ENCODE assay signal across 23 cellular contexts in genomic region chrX:153812220-153812619, GRCh38. TPM values are rescaled to one million over a fixed set of nuclear protein-coding genes. Genes with fewer than 3 reads are reported as not detected.
"Had no signal": no experiment of that assay in that cellular context is flagged by ENCODE, and none has a peak within 500 bp of the region (broad histone marks: within the 10 kb centered on the region; RNA-seq: fewer than 3 reads in every experiment).

No MANE protein-coding gene starts in this region.

- H3K36me3 Mint-ChIP-seq: activated naive CD4-positive, alpha-beta T cell treated with anti-CD3 and anti-CD28 coated beads, Interleukin-2, amount 50 U/mL, for 24 hours; naive B cell; stimulated activated effector memory CD8-positive, alpha-beta T cell treated with anti-CD3 and anti-CD28 coated beads, Interleukin-12 subunit alpha, Interleukin-12 subunit beta, amount 100 ng/mL, for 72 hours had no signal

- H3K4me1 Mint-ChIP-seq: endodermal cell had no signal

- DNase-seq: activated CD4-positive, alpha-beta T cell treated with anti-CD3 and anti-CD28 coated beads for 1 hour; activated gamma-delta T cell treated with Interleukin-2 at 50 U/mL for 16 hours; activated T-cell treated with anti-CD3 and anti-CD28 coated beads, Interleukin-2, amount 50 U/mL, for 1 hour; endodermal cell; esophagus squamous epithelium; gastrocnemius medialis; heart left ventricle; islet precursor cell; left cardiac atrium; lower lobe of right lung; naive B cell; small intestine; stimulated activated CD4-positive, alpha-beta T cell treated with anti-CD3 and anti-CD28 coated beads, Interleukin-2, amount 100 ng/mL, for 24 hours; stimulated activated naive CD8-positive, alpha-beta T cell treated with anti-CD3 and anti-CD28 coated beads, Interleukin-15, amount 100 ng/mL, for 72 hours had no signal

- H3K4me1 ChIP-seq: gastrocnemius medialis, heart left ventricle, lower lobe of right lung, tibial nerve had no signal

- H3K27ac ChIP-seq: coronary artery, esophagus squamous epithelium, gastrocnemius medialis, heart left ventricle, lower lobe of right lung, tibial nerve, VCaP had no signal

- ATAC-seq: gastrocnemius medialis; heart left ventricle; left cardiac atrium; lower lobe of right lung; sciatic nerve; stimulated activated effector memory CD8-positive, alpha-beta T cell treated with anti-CD3 and anti-CD28 coated beads, Interleukin-12 subunit alpha, Interleukin-12 subunit beta, amount 100 ng/mL, for 72 hours; stimulated activated naive CD8-positive, alpha-beta T cell treated with anti-CD3 and anti-CD28 coated beads, Interleukin-15, amount 100 ng/mL, for 72 hours had no signal

- FAIRE-seq: small intestine had no signal

- H3K36me3 ChIP-seq: esophagus squamous epithelium, gastrocnemius medialis, heart left ventricle, lower lobe of right lung, tibial nerve had no signal

- H3K4me3 ChIP-seq: coronary artery, esophagus squamous epithelium, gastrocnemius medialis, heart left ventricle, lower lobe of right lung, tibial nerve had no signal

- H3K27me3 Mint-ChIP-seq: activated naive CD4-positive, alpha-beta T cell treated with anti-CD3 and anti-CD28 coated beads, Interleukin-2, amount 50 U/mL, for 24 hours; central memory CD8-positive, alpha-beta T cell had no signal

- H3K9me3 ChIP-seq: esophagus squamous epithelium, gastrocnemius medialis, heart left ventricle, lower lobe of right lung, tibial nerve had no signal

- H3K27me3 ChIP-seq: esophagus squamous epithelium, tibial nerve had no signal

- H3K27ac Mint-ChIP-seq: endodermal cell; naive B cell; stimulated activated effector memory CD8-positive, alpha-beta T cell treated with anti-CD3 and anti-CD28 coated beads, Interleukin-12 subunit alpha, Interleukin-12 subunit beta, amount 100 ng/mL, for 72 hours; stimulated activated naive CD8-positive, alpha-beta T cell treated with anti-CD3 and anti-CD28 coated beads, Interleukin-15, amount 100 ng/mL, for 72 hours; T-helper 2 cell treated with Interferon-gamma antibody and Interleukin-4, amounts not matched to agents 5 μg/mL and 100 μg/mL, for 36 hours had no signal

- H3K9me3 Mint-ChIP-seq: activated naive CD4-positive, alpha-beta T cell treated with anti-CD3 and anti-CD28 coated beads, Interleukin-2, amount 50 U/mL, for 24 hours; central memory CD8-positive, alpha-beta T cell; stimulated activated effector memory CD8-positive, alpha-beta T cell treated with anti-CD3 and anti-CD28 coated beads, Interleukin-12 subunit alpha, Interleukin-12 subunit beta, amount 100 ng/mL, for 72 hours; stimulated activated naive CD8-positive, alpha-beta T cell treated with anti-CD3 and anti-CD28 coated beads, Interleukin-15, amount 100 ng/mL, for 72 hours; T-helper 2 cell treated with Interferon-gamma antibody and Interleukin-4, amounts not matched to agents 5 μg/mL and 100 μg/mL, for 36 hours had no signal

- H3K4me3 Mint-ChIP-seq: activated naive CD4-positive, alpha-beta T cell treated with anti-CD3 and anti-CD28 coated beads, Interleukin-2, amount 50 U/mL, for 24 hours; central memory CD8-positive, alpha-beta T cell; endodermal cell; naive B cell; neural crest cell; stimulated activated effector memory CD8-positive, alpha-beta T cell treated with anti-CD3 and anti-CD28 coated beads, Interleukin-12 subunit alpha, Interleukin-12 subunit beta, amount 100 ng/mL, for 72 hours; stimulated activated naive CD8-positive, alpha-beta T cell treated with anti-CD3 and anti-CD28 coated beads, Interleukin-15, amount 100 ng/mL, for 72 hours; T-helper 2 cell treated with Interferon-gamma antibody and Interleukin-4, amounts not matched to agents 5 μg/mL and 100 μg/mL, for 36 hours had no signal

RNA-seq across cellular contexts. Expression of gene SRPK3, which starts 31.4 kb away (rescaled TPM):
- total RNA-seq: endodermal cell, lower lobe of right lung had no signal
